Comparison of ENCODE assay signal across 3 cellular contexts in genomic region chr19:33766623-33767022, GRCh38.
TF ChIP-seq lines count a peak whose summit lies in the region.

No MANE protein-coding gene starts in this region.

TF ChIP-seq in A549, 52 proteins besides CTCF, POLR2A, EP300 and RAD21 (continued from another document):
- TF ChIP-seq REST (IDR thresholded peaks at IDR 0.05) (peak; percentile 12; the same call in 1 of the 2 replicates), HEYL (CRISPR knock-in tag; IDR thresholded peaks at IDR 0.05) (no peak), BCL3 (IDR thresholded peaks at IDR 0.05) (no peak), EHMT2 (IDR thresholded peaks at IDR 0.05; ENCODE audit: low read depth) (no peak)

TF ChIP-seq in HEK293, 187 proteins besides CTCF, POLR2A, EP300 and RAD21:
- TF ChIP-seq PRDM4 (tag by site-specific recombination; IDR thresholded peaks at IDR 0.05) (no peak), REST (tag by site-specific recombination; IDR thresholded peaks at IDR 0.05) (peak; percentile 56), ZNF621 (tag by site-specific recombination; IDR thresholded peaks at IDR 0.05) (no peak), BCL6B (tag by site-specific recombination; IDR thresholded peaks at IDR 0.05) (no peak)

TF ChIP-seq in Ishikawa, 13 proteins besides CTCF, POLR2A, EP300 and RAD21:
- peak; percentile 55; the same call in 1 of the 2 replicates for TF ChIP-seq REST (IDR thresholded peaks at IDR 0.05; ENCODE audit: low read depth)
- no peak for TF ChIP-seq CREB1 (IDR thresholded peaks at IDR 0.05; ENCODE audit: low read depth)
- no peak for TF ChIP-seq ZBTB7A (IDR thresholded peaks at IDR 0.05; ENCODE audit: low read depth)
- TF ChIP-seq TCF12 (IDR thresholded peaks at IDR 0.05; ENCODE audit: low read depth): no peak
